ENCODE assay signal across 1 cellular context in genomic region chr6:1311400-1312192, GRCh38.
TF ChIP-seq lines count a peak whose summit lies in the region.

A gene with protein sequence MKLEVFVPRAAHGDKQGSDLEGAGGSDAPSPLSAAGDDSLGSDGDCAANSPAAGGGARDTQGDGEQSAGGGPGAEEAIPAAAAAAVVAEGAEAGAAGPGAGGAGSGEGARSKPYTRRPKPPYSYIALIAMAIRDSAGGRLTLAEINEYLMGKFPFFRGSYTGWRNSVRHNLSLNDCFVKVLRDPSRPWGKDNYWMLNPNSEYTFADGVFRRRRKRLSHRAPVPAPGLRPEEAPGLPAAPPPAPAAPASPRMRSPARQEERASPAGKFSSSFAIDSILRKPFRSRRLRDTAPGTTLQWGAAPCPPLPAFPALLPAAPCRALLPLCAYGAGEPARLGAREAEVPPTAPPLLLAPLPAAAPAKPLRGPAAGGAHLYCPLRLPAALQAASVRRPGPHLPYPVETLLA (plus strand): TSS chr6:1312098. CDS start chr6:1312705, 607 bp downstream.

TF ChIP-seq in HepG2, 621 proteins besides CTCF, POLR2A, EP300 and RAD21 (continued from another document):
- TF ChIP-seq, protein P1, sequence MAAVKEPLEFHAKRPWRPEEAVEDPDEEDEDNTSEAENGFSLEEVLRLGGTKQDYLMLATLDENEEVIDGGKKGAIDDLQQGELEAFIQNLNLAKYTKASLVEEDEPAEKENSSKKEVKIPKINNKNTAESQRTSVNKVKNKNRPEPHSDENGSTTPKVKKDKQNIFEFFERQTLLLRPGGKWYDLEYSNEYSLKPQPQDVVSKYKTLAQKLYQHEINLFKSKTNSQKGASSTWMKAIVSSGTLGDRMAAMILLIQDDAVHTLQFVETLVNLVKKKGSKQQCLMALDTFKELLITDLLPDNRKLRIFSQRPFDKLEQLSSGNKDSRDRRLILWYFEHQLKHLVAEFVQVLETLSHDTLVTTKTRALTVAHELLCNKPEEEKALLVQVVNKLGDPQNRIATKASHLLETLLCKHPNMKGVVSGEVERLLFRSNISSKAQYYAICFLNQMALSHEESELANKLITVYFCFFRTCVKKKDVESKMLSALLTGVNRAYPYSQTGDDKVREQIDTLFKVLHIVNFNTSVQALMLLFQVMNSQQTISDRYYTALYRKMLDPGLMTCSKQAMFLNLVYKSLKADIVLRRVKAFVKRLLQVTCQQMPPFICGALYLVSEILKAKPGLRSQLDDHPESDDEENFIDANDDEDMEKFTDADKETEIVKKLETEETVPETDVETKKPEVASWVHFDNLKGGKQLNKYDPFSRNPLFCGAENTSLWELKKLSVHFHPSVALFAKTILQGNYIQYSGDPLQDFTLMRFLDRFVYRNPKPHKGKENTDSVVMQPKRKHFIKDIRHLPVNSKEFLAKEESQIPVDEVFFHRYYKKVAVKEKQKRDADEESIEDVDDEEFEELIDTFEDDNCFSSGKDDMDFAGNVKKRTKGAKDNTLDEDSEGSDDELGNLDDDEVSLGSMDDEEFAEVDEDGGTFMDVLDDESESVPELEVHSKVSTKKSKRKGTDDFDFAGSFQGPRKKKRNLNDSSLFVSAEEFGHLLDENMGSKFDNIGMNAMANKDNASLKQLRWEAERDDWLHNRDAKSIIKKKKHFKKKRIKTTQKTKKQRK (IDR thresholded peaks at IDR 0.05; ENCODE audit: low read length): no peak
- TF ChIP-seq, protein P2, sequence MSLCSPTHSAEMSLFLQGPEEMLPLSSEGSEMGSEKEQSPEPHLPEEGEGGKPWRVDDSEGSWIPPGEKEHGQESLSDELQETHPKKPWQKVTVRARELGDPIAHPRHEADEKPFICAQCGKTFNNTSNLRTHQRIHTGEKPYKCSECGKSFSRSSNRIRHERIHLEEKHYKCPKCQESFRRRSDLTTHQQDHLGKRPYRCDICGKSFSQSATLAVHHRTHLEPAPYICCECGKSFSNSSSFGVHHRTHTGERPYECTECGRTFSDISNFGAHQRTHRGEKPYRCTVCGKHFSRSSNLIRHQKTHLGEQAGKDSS (CRISPR knock-in tag; IDR thresholded peaks at IDR 0.05; ENCODE audit: borderline replicate concordance, low read depth): no peak
- peak; percentile 96 for TF ChIP-seq SRSF4 (IDR thresholded peaks at IDR 0.05; ENCODE audit: low read depth, low read length, poor library complexity, severe bottlenecking)
- peak; percentile 93 for TF ChIP-seq HNRNPK (IDR thresholded peaks at IDR 0.05; ENCODE audit: low read depth, low read length, poor library complexity, severe bottlenecking)
- TF ChIP-seq ZNF510 (CRISPR knock-in tag; IDR thresholded peaks at IDR 0.05; ENCODE audit: low read depth): peak; percentile 28; the same call in 1 of the 2 replicates
- no peak for TF ChIP-seq TCF7L2 (IDR thresholded peaks at IDR 0.05; ENCODE audit: low read depth, low read length)
